ENCODE assay signal across 27 cellular contexts in the genomic region with DNA sequence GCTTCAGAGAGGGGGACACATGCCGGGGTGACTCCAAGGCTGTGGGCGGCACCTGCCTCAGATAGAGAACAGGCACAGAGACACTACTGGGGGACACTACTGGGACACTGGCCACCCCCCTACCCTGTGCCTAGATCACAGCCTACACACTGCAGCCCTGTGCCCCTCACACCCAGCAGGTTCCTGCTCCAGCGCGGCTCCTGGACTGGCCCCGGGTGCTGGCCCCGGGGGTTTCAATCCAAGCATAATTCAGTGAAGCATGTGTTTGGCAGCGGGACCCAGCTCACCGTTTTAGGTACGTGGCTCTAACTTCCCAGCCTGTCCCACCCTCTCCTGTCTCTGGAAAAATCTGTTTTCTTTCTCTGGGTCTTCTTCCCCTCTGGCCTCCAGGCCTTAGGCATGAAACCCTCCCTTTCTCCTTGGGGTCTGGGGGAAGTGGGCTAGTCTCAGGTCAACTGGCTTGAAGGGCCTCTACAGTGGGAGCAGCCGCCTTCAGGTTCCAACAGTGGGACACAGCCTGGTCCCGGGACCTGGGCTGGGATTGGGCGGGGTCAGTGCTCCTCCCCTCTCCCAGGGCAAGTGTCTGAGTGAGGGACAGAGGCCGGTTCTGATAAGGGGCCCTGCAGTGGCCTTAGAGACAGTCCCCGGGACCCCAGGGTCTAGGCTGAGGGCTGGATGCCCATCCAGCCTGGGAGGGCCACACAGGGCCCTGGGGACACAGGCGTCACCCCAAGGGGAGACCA.
"Had no signal": no experiment of that assay in that cellular context is flagged by ENCODE, and none has a peak within 500 bp of the region (broad histone marks: within the 10 kb centered on the region; RNA-seq: fewer than 3 reads in every experiment).

No MANE protein-coding gene starts in this region.

- H3K4me1 Mint-ChIP-seq: central memory CD8-positive, alpha-beta T cell; endodermal cell; naive thymus-derived CD8-positive, alpha-beta T cell; neural crest cell had no signal

- H3K4me3 Mint-ChIP-seq: central memory CD8-positive, alpha-beta T cell; dendritic cell treated with granulocyte-macrophage colony-stimulating factor and Interleukin-4, amounts not matched to agents 40 ng/mL and 50 ng/mL, for 4 days; endodermal cell; naive thymus-derived CD8-positive, alpha-beta T cell; neural crest cell; type B pancreatic cell had no signal

- H3K27ac ChIP-seq: colonic mucosa, epithelial cell of prostate, esophagus muscularis mucosa, foreskin keratinocyte, gastroesophageal sphincter, heart left ventricle, left lung, prostate gland, right atrium auricular region, testis, tibial artery, vagina had no signal

- H3K36me3 ChIP-seq: colonic mucosa, esophagus muscularis mucosa, gastroesophageal sphincter, heart left ventricle, left lung, prostate gland, right atrium auricular region, tibial artery, vagina had no signal

- H3K9me3 ChIP-seq: colonic mucosa, esophagus muscularis mucosa, gastroesophageal sphincter, heart left ventricle, left lung, prostate gland, right atrium auricular region, testis, tibial artery, vagina had no signal

- H3K36me3 Mint-ChIP-seq: naive thymus-derived CD8-positive, alpha-beta T cell; type B pancreatic cell had no signal

- H3K27me3 Mint-ChIP-seq: type B pancreatic cell had no signal

- H3K4me3 ChIP-seq: colonic mucosa, esophagus muscularis mucosa, gastroesophageal sphincter, heart left ventricle, left lung, prostate gland, right atrium auricular region, testis, tibial artery, vagina had no signal

- H3K9me3 Mint-ChIP-seq: central memory CD8-positive, alpha-beta T cell; dendritic cell treated with granulocyte-macrophage colony-stimulating factor and Interleukin-4, amounts not matched to agents 40 ng/mL and 50 ng/mL, for 4 days; endodermal cell; neural crest cell; type B pancreatic cell had no signal

- ATAC-seq: foreskin keratinocyte; gastroesophageal sphincter; left cardiac atrium; left lung; naive thymus-derived CD8-positive, alpha-beta T cell; sciatic nerve had no signal

- H3K4me1 ChIP-seq: colonic mucosa, esophagus muscularis mucosa, foreskin keratinocyte, gastroesophageal sphincter, heart left ventricle, left lung, prostate gland, right atrium auricular region, testis, tibial artery, vagina had no signal

- DNase-seq: colonic mucosa; effector CD8-positive, alpha-beta T cell; endodermal cell; foreskin keratinocyte; heart left ventricle; hippocampal formation; left cardiac atrium; left lung; mesenchymal stem cell; midbrain; naive thymus-derived CD8-positive, alpha-beta T cell; stimulated activated CD4-positive, alpha-beta T cell treated with anti-CD3 and anti-CD28 coated beads, Interleukin-4, amount 100 ng/mL, for 4 hours; stimulated activated naive CD4-positive, alpha-beta T cell; substantia nigra; testis; tibial artery had no signal

- H3K27me3 ChIP-seq: colonic mucosa, foreskin keratinocyte, gastroesophageal sphincter, heart left ventricle, left lung, right atrium auricular region, testis, tibial artery, vagina had no signal

- H3K27ac Mint-ChIP-seq: dendritic cell treated with granulocyte-macrophage colony-stimulating factor and Interleukin-4, amounts not matched to agents 40 ng/mL and 50 ng/mL, for 4 days; endodermal cell; type B pancreatic cell had no signal
